In genomic region chr12:108950991-108951739, GRCh38 we compare ENCODE assay signal across 8 cellular contexts.
DNase-seq lines count a peak whose midpoint lies in the region; ATAC-seq and TF ChIP-seq lines count a peak whose summit lies in the region.

No MANE protein-coding gene starts in this region.

- peak overlapping the region in 1 of 3 donors; percentile 46 for H3K27ac Mint-ChIP-seq in CD4-positive, CD25-positive, alpha-beta regulatory T cell
- H3K27ac Mint-ChIP-seq in HFFc6, result no peak overlapping the region
- no peak overlapping the region for H3K27ac Mint-ChIP-seq in activated CD4-positive, alpha-beta memory T cell treated with anti-CD3 and anti-CD28 coated beads for 36 hours
- H3K27ac Mint-ChIP-seq in memory B cell, result no peak overlapping the region

- H3K4me3 Mint-ChIP-seq in CD4-positive, CD25-positive, alpha-beta regulatory T cell, result no peak overlapping the region
- peak overlapping the region; percentile 62 for H3K4me3 Mint-ChIP-seq in HFFc6
- no peak overlapping the region for H3K4me3 Mint-ChIP-seq in activated CD4-positive, alpha-beta memory T cell treated with anti-CD3 and anti-CD28 coated beads for 36 hours
- H3K4me3 Mint-ChIP-seq in memory B cell, result no peak overlapping the region

- DNase-seq in CD4-positive, CD25-positive, alpha-beta regulatory T cell, result peak; percentile 51 to 83 (median 67)
- peak; percentile 26 for DNase-seq in HFFc6
- DNase-seq in NCI-H526 treated with DMSO at 0.1 percent for 48 hours (lab: John Stamatoyannopoulos, UW), result peak; percentile 60
- DNase-seq in activated CD4-positive, alpha-beta memory T cell treated with anti-CD3 and anti-CD28 coated beads for 36 hours, result peak; percentile 80
- peak; percentile 40 to 60 (median 54) for DNase-seq in effector memory CD4-positive, alpha-beta T cell
- DNase-seq in memory B cell (ENCODE audit: low spot score in 2 of 2), result peak; percentile 66 to 76
- peak; percentile 38 for DNase-seq in stimulated activated CD8-positive, alpha-beta memory T cell treated with anti-CD3 and anti-CD28 coated beads, Interleukin-15, amount 100 ng/mL, for 1 hour (ENCODE audit: low read depth)

- H3K4me1 ChIP-seq in CD4-positive, CD25-positive, alpha-beta regulatory T cell (ENCODE audit: control insufficient read depth, insufficient read depth, low read length, poor library complexity, severe bottlenecking), result no peaks in the 10 kb centered on the region
- H3K4me1 ChIP-seq in effector memory CD4-positive, alpha-beta T cell (ENCODE audit: control insufficient read depth, insufficient read depth, low read length, poor library complexity, severe bottlenecking), result peaks cover 3% of the 10 kb centered on the region

- peak; percentile 62 to 84 for ATAC-seq in CD4-positive, CD25-positive, alpha-beta regulatory T cell (ENCODE audit: low read depth in 2 of 2)
- ATAC-seq in memory B cell (ENCODE audit: low read depth) (peak; percentile 97), GM21423 (IDR thresholded peaks at IDR 0.05; ENCODE audit: unreplicated experiment) (no peak)

- peaks cover 7% of the 10 kb centered on the region for H3K27me3 ChIP-seq in CD4-positive, CD25-positive, alpha-beta regulatory T cell (ENCODE audit: control insufficient read depth, insufficient read depth, low read length)
- H3K27me3 ChIP-seq in effector memory CD4-positive, alpha-beta T cell (replicated peaks; ENCODE audit: control insufficient read depth, insufficient read depth, low read length, poor library complexity, severe bottlenecking), result no peaks in the 10 kb centered on the region

- no peaks in the 10 kb centered on the region for H3K36me3 Mint-ChIP-seq in CD4-positive, CD25-positive, alpha-beta regulatory T cell
- peaks cover 9% of the 10 kb centered on the region; the same call in 1 of the 2 replicates for H3K36me3 Mint-ChIP-seq in HFFc6 (ENCODE audit: low read depth)
- H3K36me3 Mint-ChIP-seq in activated CD4-positive, alpha-beta memory T cell treated with anti-CD3 and anti-CD28 coated beads for 36 hours, result no peaks in the 10 kb centered on the region
- H3K36me3 Mint-ChIP-seq in memory B cell, result peaks cover 2% of the 10 kb centered on the region

- H3K9me3 Mint-ChIP-seq in CD4-positive, CD25-positive, alpha-beta regulatory T cell, result peaks cover 0 to 2% (median 0%) of the 10 kb centered on the region in 7 donors
- H3K9me3 Mint-ChIP-seq in HFFc6 (peaks cover 12% of the 10 kb centered on the region), memory B cell (peaks cover 5% of the 10 kb centered on the region)
- peaks cover 10% of the 10 kb centered on the region for H3K9me3 Mint-ChIP-seq in activated CD4-positive, alpha-beta memory T cell treated with anti-CD3 and anti-CD28 coated beads for 36 hours

- peak; percentile 98 for TF ChIP-seq CTCF in HFFc6 (IDR thresholded peaks at IDR 0.05)

- intact Hi-C loops in activated CD4-positive, alpha-beta memory T cell treated with anti-CD3 and anti-CD28 coated beads for 36 hours (cut with micrococcal nuclease), result loop anchor here (1.0 to 5.0 kb wide), 6 partner anchors 67 to 388 kb away; partner anchors contain the start of genes ALKBH2 and ISCU

- peaks cover 0 to 7% (median 4%) of the 10 kb centered on the region in 4 donors for H3K4me1 Mint-ChIP-seq in CD4-positive, CD25-positive, alpha-beta regulatory T cell
- H3K4me1 Mint-ChIP-seq in HFFc6 (ENCODE audit: low read depth) (peaks cover 31% of the 10 kb centered on the region), memory B cell (peaks cover 9% of the 10 kb centered on the region)
- H3K4me1 Mint-ChIP-seq in activated CD4-positive, alpha-beta memory T cell treated with anti-CD3 and anti-CD28 coated beads for 36 hours (ENCODE audit: low read depth), result peaks cover 2% of the 10 kb centered on the region

- POLR2A ChIA-PET in activated CD4-positive, alpha-beta memory T cell treated with anti-CD3 and anti-CD28 coated beads for 36 hours (lab: Charles Lee), result no interaction called here

- peaks cover 42% of the 10 kb centered on the region for H3K27me3 Mint-ChIP-seq in CD4-positive, CD25-positive, alpha-beta regulatory T cell
- peaks cover 5% of the 10 kb centered on the region for H3K27me3 Mint-ChIP-seq in HFFc6 (ENCODE audit: insufficient read depth)
- peaks cover 6% of the 10 kb centered on the region for H3K27me3 Mint-ChIP-seq in activated CD4-positive, alpha-beta memory T cell treated with anti-CD3 and anti-CD28 coated beads for 36 hours
- peaks cover 3% of the 10 kb centered on the region for H3K27me3 Mint-ChIP-seq in memory B cell

- H3K27ac ChIP-seq in CD4-positive, CD25-positive, alpha-beta regulatory T cell (ENCODE audit: insufficient read depth, low read length, poor library complexity, severe bottlenecking), result no peak overlapping the region
- H3K27ac ChIP-seq in effector memory CD4-positive, alpha-beta T cell (ENCODE audit: insufficient read depth, low read length, poor library complexity, severe bottlenecking), result no peak overlapping the region

- no peaks in the 10 kb centered on the region for H3K9me3 ChIP-seq in CD4-positive, CD25-positive, alpha-beta regulatory T cell (ENCODE audit: control insufficient read depth in 2 of 2, low read length in 2 of 2)
- H3K9me3 ChIP-seq in effector memory CD4-positive, alpha-beta T cell (ENCODE audit: control insufficient read depth, low read length), result no peaks in the 10 kb centered on the region

- CTCF ChIA-PET in activated CD4-positive, alpha-beta memory T cell treated with anti-CD3 and anti-CD28 coated beads for 36 hours (lab: Charles Lee), result interaction anchor here (0.6 to 2.8 kb wide), 41 partner anchors 9 to 1064 kb away, joined by 3 to 32 read pairs (median 4); partner anchors contain the start of genes ALKBH2, ISCU and SSH1

- H3K4me3 ChIP-seq in CD4-positive, CD25-positive, alpha-beta regulatory T cell (ENCODE audit: low read depth, low read length), result peak overlapping the region; percentile 13
- H3K4me3 ChIP-seq in effector memory CD4-positive, alpha-beta T cell (ENCODE audit: insufficient read depth, low read depth, low read length, poor library complexity, severe bottlenecking), result no peak overlapping the region

- no peaks in the 10 kb centered on the region for H3K36me3 ChIP-seq in CD4-positive, CD25-positive, alpha-beta regulatory T cell (ENCODE audit: control insufficient read depth, insufficient read depth, low read length)
- H3K36me3 ChIP-seq in effector memory CD4-positive, alpha-beta T cell (ENCODE audit: control insufficient read depth, insufficient read depth, low read length), result no peaks in the 10 kb centered on the region

Comparison
In these comparisons a context has a peak if more than half of its experiments do, and no peak if none do; other contexts are left out.
1. DNase-seq: peak in every context shown above with its lines; median percentile 80 in activated CD4-positive, alpha-beta memory T cell treated with anti-CD3 and anti-CD28 coated beads for 36 hours; 71 in memory B cell; 67 in CD4-positive, CD25-positive, alpha-beta regulatory T cell; 60 in NCI-H526 treated with DMSO at 0.1 percent for 48 hours; 54 in effector memory CD4-positive, alpha-beta T cell; 38 in stimulated activated CD8-positive, alpha-beta memory T cell treated with anti-CD3 and anti-CD28 coated beads, Interleukin-15, amount 100 ng/mL, for 1 hour; 26 in HFFc6.